In the genomic region with DNA sequence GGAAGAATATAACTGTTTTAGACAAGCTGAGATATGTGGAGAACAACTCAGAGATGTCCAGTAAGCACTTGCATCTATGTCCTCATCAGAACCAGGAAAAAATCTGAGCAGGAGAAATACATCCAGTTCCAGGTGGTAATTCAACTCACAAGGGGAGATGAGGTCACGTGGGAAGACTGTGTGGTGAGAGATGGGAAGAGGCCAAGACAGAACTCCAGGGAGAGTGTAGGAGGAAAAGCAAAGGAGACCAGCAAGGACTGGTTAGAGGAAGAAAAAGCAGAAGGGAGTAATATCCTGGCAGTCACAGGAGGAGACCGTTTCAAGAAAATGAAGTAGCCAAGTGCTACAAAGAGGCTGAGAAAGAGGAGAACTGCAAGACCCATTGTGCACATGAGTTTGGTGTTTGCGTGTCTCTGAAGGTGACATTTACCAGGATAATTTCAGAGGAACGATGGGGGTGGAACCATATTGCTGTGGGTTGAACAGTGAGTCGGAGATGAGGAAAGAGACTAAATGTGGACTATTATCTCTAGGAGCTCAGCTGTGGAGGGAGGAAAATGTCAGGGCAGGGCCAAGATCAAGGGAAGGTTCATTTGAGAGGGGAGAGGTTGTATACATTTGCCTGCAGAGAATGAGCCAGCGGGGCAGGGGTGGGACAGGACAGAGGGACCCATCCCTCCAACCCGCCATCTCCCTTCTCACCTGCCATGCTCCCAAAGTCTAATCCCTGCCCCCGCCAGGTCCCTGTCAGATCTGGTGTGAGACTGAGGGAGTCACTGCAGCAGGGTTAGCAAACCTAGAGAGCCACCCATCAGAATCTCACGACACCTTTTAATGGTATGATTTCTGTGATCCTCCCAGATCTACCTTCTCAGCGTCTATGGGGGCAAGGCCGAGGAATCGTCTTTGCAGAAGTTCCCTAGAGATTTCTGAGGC, we compare ENCODE assay signal across 24 cellular contexts. TPM values are rescaled to one million over a fixed set of nuclear protein-coding genes. Genes with fewer than 3 reads are reported as not detected.
DNase-seq lines count a peak whose midpoint lies in the region; ATAC-seq, FAIRE-seq and TF ChIP-seq lines count a peak whose summit lies in the region.
"Had no signal": no experiment of that assay in that cellular context is flagged by ENCODE, and none has a peak within 500 bp of the region (broad histone marks: within the 10 kb centered on the region; RNA-seq: fewer than 3 reads in every experiment).

No MANE protein-coding gene starts in this region.

- intact Hi-C loops in Right ventricle myocardium inferior (cut with DNase I), result no loop called here
- intact Hi-C loops in Right ventricle myocardium superior (cut with DNase I), result no loop called here
- intact Hi-C loops in colonic mucosa (cut with DNase I), result no loop called here

- no peaks in the 10 kb centered on the region for H3K27me3 ChIP-seq in colonic mucosa
- H3K27me3 ChIP-seq: MG63, transverse colon had no signal

- no peak overlapping the region for H3K9ac ChIP-seq in colonic mucosa (ENCODE audit: low read depth in 2 of 2, low read length in 2 of 2)

- H3K4me3 Mint-ChIP-seq in activated CD4-positive, alpha-beta T cell treated with anti-CD3 and anti-CD28 coated beads, Interleukin-2, amount 10 ng/mL, durations not matched to agents 7 days and 5 days, result no peak overlapping the region
- H3K4me3 Mint-ChIP-seq: activated CD4-positive, alpha-beta memory T cell treated with anti-CD3 and anti-CD28 coated beads for 36 hours; CD4-positive, alpha-beta T cell; naive thymus-derived CD8-positive, alpha-beta T cell; T-cell had no signal

- H3K27me3 Mint-ChIP-seq in activated CD4-positive, alpha-beta T cell treated with anti-CD3 and anti-CD28 coated beads, Interleukin-2, amount 10 ng/mL, durations not matched to agents 7 days and 5 days, result no peaks in the 10 kb centered on the region
- H3K27me3 Mint-ChIP-seq: activated CD4-positive, alpha-beta memory T cell treated with anti-CD3 and anti-CD28 coated beads for 36 hours; CD4-positive, alpha-beta T cell; naive thymus-derived CD8-positive, alpha-beta T cell; T-cell had no signal

- H3K36me3 Mint-ChIP-seq in activated CD4-positive, alpha-beta T cell treated with anti-CD3 and anti-CD28 coated beads, Interleukin-2, amount 10 ng/mL, durations not matched to agents 7 days and 5 days (ENCODE audit: low read depth), result no peaks in the 10 kb centered on the region
- H3K36me3 Mint-ChIP-seq: activated CD4-positive, alpha-beta memory T cell treated with anti-CD3 and anti-CD28 coated beads for 36 hours; activated naive CD4-positive, alpha-beta T cell treated with anti-CD3 and anti-CD28 coated beads, Interleukin-2, amount 50 U/mL, for 72 hours; T-cell had no signal

- H3K27ac Mint-ChIP-seq in activated CD4-positive, alpha-beta T cell treated with anti-CD3 and anti-CD28 coated beads, Interleukin-2, amount 10 ng/mL, durations not matched to agents 7 days and 5 days, result no peak overlapping the region
- H3K27ac Mint-ChIP-seq: activated CD4-positive, alpha-beta memory T cell treated with anti-CD3 and anti-CD28 coated beads for 36 hours; CD4-positive, alpha-beta T cell had no signal

- H3K4me1 ChIP-seq in colonic mucosa, result no peaks in the 10 kb centered on the region
- H3K4me1 ChIP-seq: transverse colon had no signal

- no peak for TF ChIP-seq POLR2A in GM12892 (IDR thresholded peaks at IDR 0.05; ENCODE audit: low read depth, low read length)

- H3K27ac ChIP-seq in caudate nucleus (ENCODE audit: low read depth, low read length) (peak overlapping the region; percentile 75), colonic mucosa (no peak overlapping the region)
- H3K27ac ChIP-seq: hepatocyte, psoas muscle, transverse colon had no signal

- no peaks in the 10 kb centered on the region for H3K9me3 Mint-ChIP-seq in activated CD4-positive, alpha-beta T cell treated with anti-CD3 and anti-CD28 coated beads, Interleukin-2, amount 10 ng/mL, durations not matched to agents 7 days and 5 days
- H3K9me3 Mint-ChIP-seq: activated CD4-positive, alpha-beta memory T cell treated with anti-CD3 and anti-CD28 coated beads for 36 hours; activated naive CD4-positive, alpha-beta T cell treated with anti-CD3 and anti-CD28 coated beads, Interleukin-2, amount 50 U/mL, for 72 hours; CD4-positive, alpha-beta T cell; naive thymus-derived CD8-positive, alpha-beta T cell; T-cell had no signal

- FAIRE-seq in GM12892 (lab: Jason Lieb, UNC), result no peak
- FAIRE-seq: HepG2 had no signal

- no peaks in the 10 kb centered on the region for H3K9me3 ChIP-seq in colonic mucosa
- H3K9me3 ChIP-seq: MG63, psoas muscle, transverse colon had no signal

- no peak overlapping the region for H3K4me3 ChIP-seq in colonic mucosa
- H3K4me3 ChIP-seq: hepatocyte, MG63, psoas muscle, transverse colon had no signal

- CTCF ChIA-PET in activated CD4-positive, alpha-beta T cell treated with anti-CD3 and anti-CD28 coated beads, Interleukin-2, amount 10 ng/mL, durations not matched to agents 7 days and 5 days (lab: Charles Lee), result interaction anchor here (0.9 kb wide), 1 partner anchor 25 kb away, joined by 3 read pairs; no protein-coding TSS in a partner anchor

- H3K4me1 Mint-ChIP-seq in activated CD4-positive, alpha-beta T cell treated with anti-CD3 and anti-CD28 coated beads, Interleukin-2, amount 10 ng/mL, durations not matched to agents 7 days and 5 days, result no peaks in the 10 kb centered on the region
- H3K4me1 Mint-ChIP-seq: T-cell had no signal

- DNase-seq in Right ventricle myocardium inferior (ENCODE audit: missing footprints) (no peak), Right ventricle myocardium superior (no peak), caudate nucleus (lab: John Stamatoyannopoulos, UW) (peak in 19 of 61 donors; percentile 8 to 72 (median 52)), kidney tubule cell (ENCODE audit: low spot score) (peak; percentile 22), colonic mucosa (no peak), GM12892 (ENCODE audit: insufficient read length) (no peak)
- DNase-seq in activated CD4-positive, CD25-positive, alpha-beta regulatory T cell treated with anti-CD3 and anti-CD28 coated beads, Interleukin-2, amount 50 U/mL, for 72 hours, result no peak
- DNase-seq in activated CD4-positive, alpha-beta T cell treated with anti-CD3 and anti-CD28 coated beads, Interleukin-2, amount 10 ng/mL, durations not matched to agents 7 days and 5 days, result no peak
- DNase-seq: activated CD4-positive, alpha-beta memory T cell treated with anti-CD3 and anti-CD28 coated beads for 36 hours; activated T-cell treated with anti-CD3 and anti-CD28 coated beads, Interleukin-2, amount 50 U/mL, for 48 hours; CD4-positive, alpha-beta T cell; central memory CD4-positive, alpha-beta T cell; effector memory CD4-positive, alpha-beta T cell; islet precursor cell; MG63; naive thymus-derived CD8-positive, alpha-beta T cell; NCI-H510A; psoas muscle; T-cell; transverse colon had no signal

- POLR2A ChIA-PET in activated CD4-positive, alpha-beta T cell treated with anti-CD3 and anti-CD28 coated beads, Interleukin-2, amount 10 ng/mL, durations not matched to agents 7 days and 5 days (lab: Charles Lee), result no interaction called here

- TF ChIP-seq CTCF in colonic mucosa (IDR thresholded peaks at IDR 0.05), result no peak

- ATAC-seq in Right ventricle myocardium inferior (peak; percentile 47), Right ventricle myocardium superior (ENCODE audit: poor library complexity) (no peak)
- ATAC-seq: activated naive CD4-positive, alpha-beta T cell treated with anti-CD3 and anti-CD28 coated beads, Interleukin-2, amount 50 U/mL, for 72 hours; HepG2; naive thymus-derived CD8-positive, alpha-beta T cell; psoas muscle; T-cell had no signal

- H3K36me3 ChIP-seq in colonic mucosa, result no peaks in the 10 kb centered on the region
- H3K36me3 ChIP-seq: MG63, transverse colon had no signal

RNA-seq across cellular contexts. Expression of a gene that starts 24.9 kb away (rescaled TPM):
- total RNA-seq in Right ventricle myocardium inferior (8.7 TPM), Right ventricle myocardium superior (5.8 TPM), colonic mucosa (under 1 TPM; 0.15 to 0.37 TPM)
- total RNA-seq in activated CD4-positive, alpha-beta T cell treated with anti-CD3 and anti-CD28 coated beads, Interleukin-2, amount 10 ng/mL, durations not matched to agents 7 days and 5 days, result 1 to 10 TPM; 2.9 to 4.8 TPM
- 0.08 TPM for polyA plus RNA-seq in GM12892 (2012; ENCODE audit: missing spikeins)
- total RNA-seq: fibroblast of lung, HepG2 had no signal
- polyA plus RNA-seq: HepG2 had no signal

RNA-seq across cellular contexts. Expression of a gene that starts 54.1 kb away (rescaled TPM):
- total RNA-seq in Right ventricle myocardium inferior, result not detected
- not detected for total RNA-seq in Right ventricle myocardium superior
- not detected for total RNA-seq in colonic mucosa
- total RNA-seq in activated CD4-positive, alpha-beta T cell treated with anti-CD3 and anti-CD28 coated beads, Interleukin-2, amount 10 ng/mL, durations not matched to agents 7 days and 5 days, result not detected
- polyA plus RNA-seq in GM12892 (2012; ENCODE audit: missing spikeins), result not detected
- total RNA-seq: activated CD4-positive, alpha-beta memory T cell treated with anti-CD3 and anti-CD28 coated beads for 36 hours; activated naive CD4-positive, alpha-beta T cell treated with anti-CD3 and anti-CD28 coated beads, Interleukin-2, amount 50 U/mL, for 72 hours; CD4-positive, alpha-beta T cell; fibroblast of lung; hepatocyte; HepG2; naive thymus-derived CD8-positive, alpha-beta T cell; psoas muscle; T-cell; transverse colon had no signal
- polyA plus RNA-seq: fibroblast of lung; hepatocyte; HepG2; naive thymus-derived CD8-positive, alpha-beta T cell; psoas muscle had no signal
